ENCODE assay signal across 1 cellular context in genomic region chr19:47305309-47305751, GRCh38.
TF ChIP-seq lines count a peak whose summit lies in the region.

No MANE protein-coding gene starts in this region.

TF ChIP-seq in HepG2, 621 proteins besides CTCF, POLR2A, EP300 and RAD21 (continues in another document):
- TF ChIP-seq BCL6 (CRISPR knock-in tag; IDR thresholded peaks at IDR 0.05) (0 out of 2 replicates have a peak, but pooled peaks have one; percentile 28), SOX6 (IDR thresholded peaks at IDR 0.05) (no peak), SOX6 (CRISPR knock-in tag; IDR thresholded peaks at IDR 0.05) (peak; percentile 53), FOSL2 (CRISPR knock-in tag; IDR thresholded peaks at IDR 0.05) (peak; percentile 80), GLI4 (CRISPR knock-in tag; IDR thresholded peaks at IDR 0.05; ENCODE audit: borderline replicate concordance) (no peak), ZNF343 (CRISPR knock-in tag; IDR thresholded peaks at IDR 0.05) (no peak), HOXA7 (CRISPR knock-in tag; IDR thresholded peaks at IDR 0.05) (no peak), MAF1 (CRISPR knock-in tag; IDR thresholded peaks at IDR 0.05; ENCODE audit: borderline replicate concordance) (no peak), ETV5 (CRISPR knock-in tag; IDR thresholded peaks at IDR 0.05; ENCODE audit: borderline replicate concordance) (peak; percentile 37; the same call in 1 of the 2 replicates), GATAD1 (CRISPR knock-in tag; IDR thresholded peaks at IDR 0.05) (no peak), ZNF737 (CRISPR knock-in tag; IDR thresholded peaks at IDR 0.05; ENCODE audit: borderline replicate concordance) (no peak), ZNF629 (CRISPR knock-in tag; conservative IDR thresholded peaks at IDR 0.05) (no peak), HNRNPK (IDR thresholded peaks at IDR 0.05; ENCODE audit: low read depth, low read length, poor library complexity, severe bottlenecking) (no peak), MIER2 (CRISPR knock-in tag; IDR thresholded peaks at IDR 0.05) (0 out of 2 replicates have a peak, but pooled peaks have one; percentile 36), IRF2 (CRISPR knock-in tag; IDR thresholded peaks at IDR 0.05) (0 out of 2 replicates have a peak, but pooled peaks have one; percentile 22), ZSCAN21 (CRISPR knock-in tag; IDR thresholded peaks at IDR 0.05; ENCODE audit: borderline replicate concordance) (no peak), DNMT1 (CRISPR knock-in tag; IDR thresholded peaks at IDR 0.05) (no peak), TBX2 (CRISPR knock-in tag; IDR thresholded peaks at IDR 0.05; ENCODE audit: borderline replicate concordance) (peak; percentile 49; the same call in 1 of the 2 replicates), ELF1 (CRISPR knock-in tag; IDR thresholded peaks at IDR 0.05) (peak; percentile 74), BRF2 (CRISPR knock-in tag; IDR thresholded peaks at IDR 0.05) (no peak), ZNF879 (CRISPR knock-in tag; IDR thresholded peaks at IDR 0.05) (no peak), ZBTB1 (CRISPR knock-in tag; IDR thresholded peaks at IDR 0.05; ENCODE audit: borderline replicate concordance) (no peak), FUBP1 (CRISPR knock-in tag; IDR thresholded peaks at IDR 0.05; ENCODE audit: borderline replicate concordance) (no peak), DZIP1 (CRISPR knock-in tag; IDR thresholded peaks at IDR 0.05) (no peak), ZSCAN22 (CRISPR knock-in tag; IDR thresholded peaks at IDR 0.05) (no peak), SNAPC2 (CRISPR knock-in tag; IDR thresholded peaks at IDR 0.05) (no peak), SSRP1 (CRISPR knock-in tag; IDR thresholded peaks at IDR 0.05) (no peak), ZNF34 (CRISPR knock-in tag; IDR thresholded peaks at IDR 0.05; ENCODE audit: borderline replicate concordance) (no peak), SOX5 (CRISPR knock-in tag; IDR thresholded peaks at IDR 0.05; ENCODE audit: borderline replicate concordance) (peak; percentile 56; the same call in 1 of the 2 replicates), NCOA5 (CRISPR knock-in tag; IDR thresholded peaks at IDR 0.05) (no peak), CHD2 (IDR thresholded peaks at IDR 0.05; ENCODE audit: low read depth, low read length) (no peak), THAP9 (CRISPR knock-in tag; IDR thresholded peaks at IDR 0.05; ENCODE audit: borderline replicate concordance) (no peak), RCOR2 (CRISPR knock-in tag; IDR thresholded peaks at IDR 0.05) (no peak; the same call in 1 of the 2 replicates), FOXO1 (CRISPR knock-in tag; IDR thresholded peaks at IDR 0.05) (peak; percentile 34; the same call in 1 of the 2 replicates), ZBTB46 (CRISPR knock-in tag; IDR thresholded peaks at IDR 0.05; ENCODE audit: borderline replicate concordance) (no peak), ARID3A (IDR thresholded peaks at IDR 0.05; ENCODE audit: low read depth, low read length) (peak; percentile 80; the same call in 1 of the 2 replicates), RBM22 (optimal IDR thresholded peaks at IDR 0.05; ENCODE audit: low read length) (no peak), ZNF839 (CRISPR knock-in tag; IDR thresholded peaks at IDR 0.05; ENCODE audit: borderline replicate concordance) (no peak), SMAD9 (CRISPR knock-in tag; IDR thresholded peaks at IDR 0.05) (no peak), PREB (CRISPR knock-in tag; IDR thresholded peaks at IDR 0.05) (no peak), SNRNP70 (IDR thresholded peaks at IDR 0.05; ENCODE audit: low read depth, low read length) (no peak), BCLAF1 (IDR thresholded peaks at IDR 0.05) (no peak), ZXDC (CRISPR knock-in tag; IDR thresholded peaks at IDR 0.05) (no peak)
